ENCODE assay signal across 27 cellular contexts in genomic region chr16:25699069-25699468, GRCh38. TPM values are rescaled to one million over a fixed set of nuclear protein-coding genes. Genes with fewer than 3 reads are reported as not detected.
"Had no signal": no experiment of that assay in that cellular context is flagged by ENCODE, and none has a peak within 500 bp of the region (broad histone marks: within the 10 kb centered on the region; RNA-seq: fewer than 3 reads in every experiment).

No MANE protein-coding gene starts in this region.

- H3K4me1 ChIP-seq: upper lobe of left lung had no signal

- H3K9me3 ChIP-seq: thoracic aorta, upper lobe of left lung had no signal

- H3K4me3 ChIP-seq: coronary artery, lung, neural progenitor cell, thoracic aorta, upper lobe of left lung had no signal

- H3K9ac ChIP-seq: neural progenitor cell had no signal

- H3K36me3 ChIP-seq: neural progenitor cell, thoracic aorta, upper lobe of left lung had no signal

- DNase-seq: activated CD4-positive, alpha-beta T cell treated with anti-CD3 and anti-CD28 coated beads, Interleukin-2, amount 50 U/mL, for 4 hours; activated CD8-positive, alpha-beta memory T cell treated with anti-CD3 and anti-CD28 coated beads for 24 hours; activated CD8-positive, alpha-beta memory T cell treated with anti-CD3 and anti-CD28 coated beads, Interleukin-2, amount 50 U/mL, for 48 hours; activated effector memory CD4-positive, alpha-beta T cell treated with Interleukin-2 at 50 U/mL for 16 hours; activated naive CD4-positive, alpha-beta T cell treated with anti-CD3 and anti-CD28 coated beads for 36 hours; activated T-cell treated with anti-CD3 and anti-CD28 coated beads, Interleukin-2, amount 50 U/mL, for 4 hours; amygdala; cerebellar nuclear complex; foreskin fibroblast; immature natural killer cell; naive thymus-derived CD8-positive, alpha-beta T cell; retina; stimulated activated CD4-positive, alpha-beta T cell treated with anti-CD3 and anti-CD28 coated beads, Interleukin-2, amount 100 ng/mL, for 48 hours; stimulated activated naive CD4-positive, alpha-beta T cell; T-helper 1 cell; upper lobe of left lung had no signal

- ATAC-seq: activated T-cell treated with anti-CD3 and anti-CD28 coated beads, Interleukin-2, amount 50 U/mL, for 4 hours; left lobe of liver; naive thymus-derived CD8-positive, alpha-beta T cell; WTC11 had no signal

- H3K27ac ChIP-seq: coronary artery, epithelial cell of prostate, neural progenitor cell, thoracic aorta, upper lobe of left lung had no signal

RNA-seq across cellular contexts. Expression of gene HS3ST4, which starts 7.3 kb away (rescaled TPM):
- total RNA-seq: activated naive CD4-positive, alpha-beta T cell treated with anti-CD3 and anti-CD28 coated beads for 36 hours; activated T-cell treated with anti-CD3 and anti-CD28 coated beads, Interleukin-2, amount 50 U/mL, for 4 hours; fibroblast of lung; glomerular endothelial cell; left lobe of liver; naive thymus-derived CD8-positive, alpha-beta T cell; omental fat pad; posterior vena cava; thoracic aorta had no signal
